Comparison of ENCODE assay signal across 8 cellular contexts in the genomic region with DNA sequence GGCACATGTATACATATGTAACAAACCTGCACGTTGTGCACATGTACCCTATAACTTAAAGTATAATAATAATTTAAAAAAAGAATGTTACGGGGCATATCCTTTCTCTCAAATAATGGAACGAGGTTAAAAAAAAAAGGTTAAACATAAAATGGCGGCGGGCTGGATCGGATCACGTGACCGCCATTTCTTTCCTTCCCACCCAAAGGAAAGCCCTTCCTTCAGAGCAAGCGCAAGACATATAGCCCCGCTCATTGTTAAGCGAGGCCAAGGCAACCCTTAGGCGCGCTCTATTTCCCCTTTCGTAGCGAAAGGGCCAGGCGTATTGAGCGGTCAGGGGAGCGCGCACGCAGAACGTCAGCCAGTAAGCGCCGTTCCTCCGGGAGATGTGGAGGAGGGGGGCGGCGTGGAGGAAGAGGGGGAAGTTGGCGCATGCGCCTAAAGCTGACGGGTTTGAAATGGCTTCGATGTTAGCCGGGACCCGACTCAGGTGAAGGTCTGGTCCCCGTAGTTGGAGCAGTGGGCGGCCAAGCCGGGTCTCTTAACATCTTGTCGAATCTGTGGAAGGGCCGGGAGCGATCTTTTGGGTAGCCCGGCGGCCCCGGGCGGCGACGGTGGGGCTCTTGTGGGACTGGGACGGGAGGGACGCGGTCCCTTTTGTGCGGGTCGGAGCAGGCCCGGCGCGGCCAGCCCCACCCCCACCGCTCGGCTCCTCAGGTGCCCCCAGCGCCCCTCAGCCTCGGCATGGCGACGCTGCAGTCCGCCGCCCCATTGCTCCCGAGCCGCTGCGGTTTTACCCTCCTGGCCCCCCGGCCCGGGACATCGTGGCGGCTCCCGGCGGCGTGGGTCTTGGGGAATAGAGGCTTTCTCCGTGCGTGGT. TPM values are rescaled to one million over a fixed set of nuclear protein-coding genes. Genes with fewer than 3 reads are reported as not detected.
DNase-seq lines count a peak whose midpoint lies in the region; ATAC-seq and TF ChIP-seq lines count a peak whose summit lies in the region.

A gene with protein sequence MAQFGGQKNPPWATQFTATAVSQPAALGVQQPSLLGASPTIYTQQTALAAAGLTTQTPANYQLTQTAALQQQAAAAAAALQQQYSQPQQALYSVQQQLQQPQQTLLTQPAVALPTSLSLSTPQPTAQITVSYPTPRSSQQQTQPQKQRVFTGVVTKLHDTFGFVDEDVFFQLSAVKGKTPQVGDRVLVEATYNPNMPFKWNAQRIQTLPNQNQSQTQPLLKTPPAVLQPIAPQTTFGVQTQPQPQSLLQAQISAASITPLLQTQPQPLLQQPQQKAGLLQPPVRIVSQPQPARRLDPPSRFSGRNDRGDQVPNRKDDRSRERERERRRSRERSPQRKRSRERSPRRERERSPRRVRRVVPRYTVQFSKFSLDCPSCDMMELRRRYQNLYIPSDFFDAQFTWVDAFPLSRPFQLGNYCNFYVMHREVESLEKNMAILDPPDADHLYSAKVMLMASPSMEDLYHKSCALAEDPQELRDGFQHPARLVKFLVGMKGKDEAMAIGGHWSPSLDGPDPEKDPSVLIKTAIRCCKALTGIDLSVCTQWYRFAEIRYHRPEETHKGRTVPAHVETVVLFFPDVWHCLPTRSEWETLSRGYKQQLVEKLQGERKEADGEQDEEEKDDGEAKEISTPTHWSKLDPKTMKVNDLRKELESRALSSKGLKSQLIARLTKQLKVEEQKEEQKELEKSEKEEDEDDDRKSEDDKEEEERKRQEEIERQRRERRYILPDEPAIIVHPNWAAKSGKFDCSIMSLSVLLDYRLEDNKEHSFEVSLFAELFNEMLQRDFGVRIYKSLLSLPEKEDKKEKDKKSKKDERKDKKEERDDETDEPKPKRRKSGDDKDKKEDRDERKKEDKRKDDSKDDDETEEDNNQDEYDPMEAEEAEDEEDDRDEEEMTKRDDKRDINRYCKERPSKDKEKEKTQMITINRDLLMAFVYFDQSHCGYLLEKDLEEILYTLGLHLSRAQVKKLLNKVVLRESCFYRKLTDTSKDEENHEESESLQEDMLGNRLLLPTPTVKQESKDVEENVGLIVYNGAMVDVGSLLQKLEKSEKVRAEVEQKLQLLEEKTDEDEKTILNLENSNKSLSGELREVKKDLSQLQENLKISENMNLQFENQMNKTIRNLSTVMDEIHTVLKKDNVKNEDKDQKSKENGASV (plus strand): TSS at position 447 of the 880 bp plus-strand sequence. CDS start 1,266 bp downstream, outside the sequence.

- ATAC-seq in GM21825 (IDR thresholded peaks at IDR 0.05; ENCODE audit: unreplicated experiment), result peak; percentile 98

- DNase-seq in DMS79 treated with DMSO at 0.1 percent for 48 hours (lab: John Stamatoyannopoulos, UW) (peak; percentile 88), Karpas-422 (peak; percentile 100), RKO (ENCODE audit: low spot score) (peak; percentile 98), activated T-helper 1 cell treated with Interleukin-2 at 50 U/mL for 16 hours (ENCODE audit: low read depth) (peak; percentile 95), esophagus muscularis mucosa (ENCODE audit: extremely low spot score) (peak; percentile 99)
- peak; percentile 96 to 97 for DNase-seq in stimulated activated CD8-positive, alpha-beta memory T cell treated with anti-CD3 and anti-CD28 coated beads, Interleukin-7, amount 100 ng/mL, for 4 hours (ENCODE audit: low read depth in 2 of 2)

- TF ChIP-seq EP300 in esophagus muscularis mucosa (IDR thresholded peaks at IDR 0.05), result no peak

- H3K4me3 ChIP-seq in Karpas-422 (ENCODE audit: low read length) (peak within 1 kb of the TSS; percentile 89), esophagus muscularis mucosa (peak within 1 kb of the TSS; percentile 85 to 100 (median 94)), muscle layer of duodenum (ENCODE audit: low read depth in 1 of 2, low read length in 2 of 2) (peak within 1 kb of the TSS; percentile 69 to 94)

- TF ChIP-seq CTCF in esophagus muscularis mucosa (IDR thresholded peaks at IDR 0.05), result no peak

- H3K9me2 ChIP-seq in Karpas-422 (replicated peaks; ENCODE audit: insufficient read depth, low read length), result no peaks in the 10 kb centered on the region

- H3K4me2 ChIP-seq in Karpas-422 (ENCODE audit: low read depth, low read length, poor library complexity, severe bottlenecking), result peak within 1 kb of the TSS; percentile 65

- H3K9me3 ChIP-seq in Karpas-422 (ENCODE audit: low read length) (no peaks in the 10 kb centered on the region), esophagus muscularis mucosa (no peaks in the 10 kb centered on the region), muscle layer of duodenum (ENCODE audit: control insufficient read depth in 1 of 2, low read length in 2 of 2) (no peaks in the 10 kb centered on the region)

- TF ChIP-seq POLR2A in esophagus muscularis mucosa (IDR thresholded peaks at IDR 0.05; ENCODE audit: low read depth), result no peak

- under 1% methylated on average over 26 of the region's 72 CpGs for WGBS in esophagus muscularis mucosa

- peak within 1 kb of the TSS; percentile 97 for H3K9ac ChIP-seq in Karpas-422 (ENCODE audit: low read length)

- H3K27ac ChIP-seq in Karpas-422 (ENCODE audit: low read length), result peak within 1 kb of the TSS; percentile 69
- peak within 1 kb of the TSS; percentile 86 to 97 (median 92) for H3K27ac ChIP-seq in esophagus muscularis mucosa (replicated peaks in 1 of 4)
- peak within 1 kb of the TSS; percentile 79 for H3K27ac ChIP-seq in muscle layer of duodenum (ENCODE audit: low read length)

- H2AFZ ChIP-seq in Karpas-422 (ENCODE audit: low read length), result peak within 1 kb of the TSS; percentile 59; the same call in 1 of the 2 replicates

- H3K36me3 ChIP-seq in Karpas-422 (ENCODE audit: insufficient read depth, low read length) (peaks cover 16% of the 10 kb centered on the region), esophagus muscularis mucosa (peaks cover 4 to 31% (median 22%) of the 10 kb centered on the region in 4 donors), muscle layer of duodenum (ENCODE audit: control insufficient read depth in 1 of 2, insufficient read depth in 2 of 2, low read length in 2 of 2) (peaks cover 0 to 13% of the 10 kb centered on the region in 2 donors)

- intact Hi-C loops in esophagus muscularis mucosa (cut with DNase I), result loop anchor here (2.0 to 5.0 kb wide), 2 partner anchors 169 to 194 kb away; partner anchors contain the start of gene SLC25A16

- H4K20me1 ChIP-seq in Karpas-422 (ENCODE audit: insufficient read depth, low read depth, low read length), result no peaks in the 10 kb centered on the region

- H3K27me3 ChIP-seq in Karpas-422 (ENCODE audit: low read length) (no peaks in the 10 kb centered on the region), esophagus muscularis mucosa (no peaks in the 10 kb centered on the region), muscle layer of duodenum (ENCODE audit: low read depth, low read length) (no peaks in the 10 kb centered on the region)

- peaks cover 40% of the 10 kb centered on the region for H3K79me2 ChIP-seq in Karpas-422 (ENCODE audit: low read length)

- H3K4me1 ChIP-seq in Karpas-422 (ENCODE audit: low read length), result peaks cover 8% of the 10 kb centered on the region
- H3K4me1 ChIP-seq in esophagus muscularis mucosa, result peaks cover 6 to 18% (median 15%) of the 10 kb centered on the region in 4 donors
- peaks cover 0 to 8% of the 10 kb centered on the region in 2 donors for H3K4me1 ChIP-seq in muscle layer of duodenum (ENCODE audit: control insufficient read depth in 1 of 2, insufficient read depth in 2 of 2, low read length in 2 of 2)

RNA-seq across cellular contexts. Expression of the gene that starts here (rescaled TPM):
- total RNA-seq in Karpas-422 (2014; rRNA removed; shearing (Covaris generic); ENCODE audit: low replicate concordance), result 58.3 and 102 TPM in 2 replicates
- 10 to 100 TPM; 28.5 to 44.4 (median 35.5) TPM for total RNA-seq in esophagus muscularis mucosa

Comparison
In these comparisons a context has a peak if more than half of its experiments do, and no peak if none do; other contexts are left out.
1. Peak in every context shown above with its lines: DNase-seq, ATAC-seq, H3K4me3 ChIP-seq and H3K27ac ChIP-seq.